ENCODE assay signal across 18 cellular contexts in genomic region chr9:34674440-34674839, GRCh38. TPM values are rescaled to one million over a fixed set of nuclear protein-coding genes. Genes with fewer than 3 reads are reported as not detected.
"Had no signal": no experiment of that assay in that cellular context is flagged by ENCODE, and none has a peak within 500 bp of the region (broad histone marks: within the 10 kb centered on the region; RNA-seq: fewer than 3 reads in every experiment).

No MANE protein-coding gene starts in this region.

- H3K36me3 ChIP-seq: brain microvascular endothelial cell, SJCRH30 had no signal

- FAIRE-seq: TTC549 had no signal

- H3K27ac ChIP-seq: brain microvascular endothelial cell, SJCRH30, SK-N-MC had no signal

- H3K4me1 Mint-ChIP-seq: activated CD8-positive, alpha-beta memory T cell treated with anti-CD3 and anti-CD28 coated beads, Interleukin-2, amount 10 ng/mL, durations not matched to agents 7 days and 5 days had no signal

- H3K27me3 Mint-ChIP-seq: activated CD4-positive, alpha-beta memory T cell treated with anti-CD3 and anti-CD28 coated beads, Interleukin-2, amount 10 ng/mL, durations not matched to agents 7 days and 5 days; activated CD4-positive, alpha-beta T cell treated with anti-CD3 and anti-CD28 coated beads for 36 hours; activated CD8-positive, alpha-beta memory T cell treated with anti-CD3 and anti-CD28 coated beads, Interleukin-2, amount 10 ng/mL, durations not matched to agents 7 days and 5 days; activated naive CD8-positive, alpha-beta T cell treated with anti-CD3 and anti-CD28 coated beads for 36 hours had no signal

- H3K4me3 Mint-ChIP-seq: activated CD4-positive, alpha-beta memory T cell treated with anti-CD3 and anti-CD28 coated beads, Interleukin-2, amount 10 ng/mL, durations not matched to agents 7 days and 5 days; activated CD4-positive, alpha-beta T cell treated with anti-CD3 and anti-CD28 coated beads for 36 hours; activated CD8-positive, alpha-beta memory T cell treated with anti-CD3 and anti-CD28 coated beads, Interleukin-2, amount 10 ng/mL, durations not matched to agents 7 days and 5 days; activated naive CD8-positive, alpha-beta T cell treated with anti-CD3 and anti-CD28 coated beads for 36 hours; T-helper 2 cell treated with Interferon-gamma antibody and Interleukin-4, amounts not matched to agents 5 μg/mL and 100 μg/mL, for 36 hours; WTC11 had no signal

- H3K9me3 ChIP-seq: SJCRH30 had no signal

- DNase-seq: central memory CD4-positive, alpha-beta T cell; NCI-H2171 had no signal

- H3K27ac Mint-ChIP-seq: activated CD4-positive, alpha-beta memory T cell treated with anti-CD3 and anti-CD28 coated beads, Interleukin-2, amount 10 ng/mL, durations not matched to agents 7 days and 5 days; activated CD4-positive, alpha-beta T cell treated with anti-CD3 and anti-CD28 coated beads for 36 hours; activated CD8-positive, alpha-beta memory T cell treated with anti-CD3 and anti-CD28 coated beads, Interleukin-2, amount 10 ng/mL, durations not matched to agents 7 days and 5 days; activated naive CD8-positive, alpha-beta T cell treated with anti-CD3 and anti-CD28 coated beads for 36 hours; T-helper 2 cell treated with Interferon-gamma antibody and Interleukin-4, amounts not matched to agents 5 μg/mL and 100 μg/mL, for 36 hours; WTC11 had no signal

- H3K4me3 ChIP-seq: SJCRH30, SK-N-MC had no signal

- H3K4me1 ChIP-seq: SJCRH30 had no signal

RNA-seq across cellular contexts. Expression of gene CCL27, which starts 12.0 kb away (rescaled TPM):
- total RNA-seq: activated CD4-positive, alpha-beta memory T cell treated with anti-CD3 and anti-CD28 coated beads, Interleukin-2, amount 10 ng/mL, durations not matched to agents 7 days and 5 days; activated CD8-positive, alpha-beta memory T cell treated with anti-CD3 and anti-CD28 coated beads, Interleukin-2, amount 10 ng/mL, durations not matched to agents 7 days and 5 days; aorta; cerebellum; LHCN-M2; M059J; RPMI7951; SJCRH30; T-helper 1 cell treated with Interleukin-12 subunit alpha and Interleukin-12 subunit beta and Interleukin-4 antibody, amounts not matched to agents 30 ng/mL and 1 ng/mL, for 36 hours had no signal

RNA-seq across cellular contexts. Expression of gene CCL19, which starts 16.6 kb away (rescaled TPM):
- total RNA-seq: activated CD4-positive, alpha-beta memory T cell treated with anti-CD3 and anti-CD28 coated beads, Interleukin-2, amount 10 ng/mL, durations not matched to agents 7 days and 5 days; activated CD8-positive, alpha-beta memory T cell treated with anti-CD3 and anti-CD28 coated beads, Interleukin-2, amount 10 ng/mL, durations not matched to agents 7 days and 5 days; activated naive CD8-positive, alpha-beta T cell treated with anti-CD3 and anti-CD28 coated beads for 36 hours; cerebellum; LHCN-M2; M059J; RPMI7951; SJCRH30; T-helper 1 cell treated with Interleukin-12 subunit alpha and Interleukin-12 subunit beta and Interleukin-4 antibody, amounts not matched to agents 30 ng/mL and 1 ng/mL, for 36 hours; WTC11 had no signal

RNA-seq across cellular contexts. Expression of gene CCL21, which starts 35.5 kb away (rescaled TPM):
- total RNA-seq: activated CD4-positive, alpha-beta memory T cell treated with anti-CD3 and anti-CD28 coated beads, Interleukin-2, amount 10 ng/mL, durations not matched to agents 7 days and 5 days; activated CD4-positive, alpha-beta T cell treated with anti-CD3 and anti-CD28 coated beads for 36 hours; activated CD8-positive, alpha-beta memory T cell treated with anti-CD3 and anti-CD28 coated beads, Interleukin-2, amount 10 ng/mL, durations not matched to agents 7 days and 5 days; activated naive CD8-positive, alpha-beta T cell treated with anti-CD3 and anti-CD28 coated beads for 36 hours; cerebellum; LHCN-M2; M059J; RPMI7951; SJCRH30; T-helper 1 cell treated with Interleukin-12 subunit alpha and Interleukin-12 subunit beta and Interleukin-4 antibody, amounts not matched to agents 30 ng/mL and 1 ng/mL, for 36 hours; WTC11 had no signal
